In genomic region chr17:7471729-7472128, GRCh38 we compare ENCODE assay signal across 18 cellular contexts. TPM values are rescaled to one million over a fixed set of nuclear protein-coding genes. Genes with fewer than 3 reads are reported as not detected.
A peak's percentile ranks its signal among the peaks of the same experiment; 100 is the strongest.
DNase-seq lines count a peak whose midpoint lies in the region; ATAC-seq and TF ChIP-seq lines count a peak whose summit lies in the region.
"Had no signal": no experiment of that assay in that cellular context is flagged by ENCODE, and none has a peak within 500 bp of the region (broad histone marks: within the 10 kb centered on the region; RNA-seq: fewer than 3 reads in every experiment).

No MANE protein-coding gene starts in this region.

- no peak overlapping the region for H3K4me3 ChIP-seq in CD4-positive, CD25-positive, alpha-beta regulatory T cell (ENCODE audit: low read depth, low read length)
- H3K4me3 ChIP-seq in H7 (ENCODE audit: insufficient read depth, low read depth, low read length) = no peak overlapping the region
- no peak overlapping the region for H3K4me3 ChIP-seq in adrenal gland
- H3K4me3 ChIP-seq: SK-N-MC, transverse colon had no signal

- peaks cover 4% of the 10 kb centered on the region for H3K27me3 Mint-ChIP-seq in CD4-positive, CD25-positive, alpha-beta regulatory T cell
- H3K27me3 Mint-ChIP-seq in nephron progenitor cell (ENCODE audit: low read depth, poor library complexity) = peaks cover 5% of the 10 kb centered on the region

- no peak for ATAC-seq in CD4-positive, CD25-positive, alpha-beta regulatory T cell (ENCODE audit: low read depth in 2 of 2)
- no peak for ATAC-seq in HG03196 (IDR thresholded peaks at IDR 0.05; ENCODE audit: unreplicated experiment)
- ATAC-seq: HCT116 had no signal

- H3K9me3 ChIP-seq in CD4-positive, CD25-positive, alpha-beta regulatory T cell (ENCODE audit: control insufficient read depth in 2 of 2, low read length in 2 of 2) = no peaks in the 10 kb centered on the region
- no peaks in the 10 kb centered on the region for H3K9me3 ChIP-seq in adrenal gland (replicated peaks in 1 of 3)
- H3K9me3 ChIP-seq: transverse colon had no signal

- H3K27me3 ChIP-seq in CD4-positive, CD25-positive, alpha-beta regulatory T cell (ENCODE audit: control insufficient read depth, insufficient read depth, low read length) = no peaks in the 10 kb centered on the region
- H3K27me3 ChIP-seq in H7 (ENCODE audit: control insufficient read depth, insufficient read depth, low read length) (no peaks in the 10 kb centered on the region), adrenal gland (no peaks in the 10 kb centered on the region)
- H3K27me3 ChIP-seq: transverse colon had no signal

- H3K4me3 Mint-ChIP-seq in CD4-positive, CD25-positive, alpha-beta regulatory T cell = peak overlapping the region in 3 of 4 donors; percentile 12 to 54 (median 21)
- no peak overlapping the region for H3K4me3 Mint-ChIP-seq in nephron progenitor cell

- intact Hi-C loops in adrenal gland (cut with DNase I) = no loop called here

- H3K27ac Mint-ChIP-seq in CD4-positive, CD25-positive, alpha-beta regulatory T cell = peak overlapping the region in 2 of 3 donors; percentile 31 to 61
- H3K27ac Mint-ChIP-seq in nephron progenitor cell = peak overlapping the region; percentile 86

- TF ChIP-seq POLR2A in adrenal gland (IDR thresholded peaks at IDR 0.05) = no peak

- peaks cover 1% of the 10 kb centered on the region for H3K4me1 ChIP-seq in CD4-positive, CD25-positive, alpha-beta regulatory T cell (ENCODE audit: control insufficient read depth, insufficient read depth, low read length, poor library complexity, severe bottlenecking)
- H3K4me1 ChIP-seq in adrenal gland (replicated peaks in 1 of 2) = peaks cover 39 to 60% of the 10 kb centered on the region in 2 donors

- H3K9me3 Mint-ChIP-seq in CD4-positive, CD25-positive, alpha-beta regulatory T cell = no peaks in the 10 kb centered on the region
- H3K9me3 Mint-ChIP-seq in nephron progenitor cell = no peaks in the 10 kb centered on the region

- H3K27ac ChIP-seq in CD4-positive, CD25-positive, alpha-beta regulatory T cell (ENCODE audit: insufficient read depth, low read length, poor library complexity, severe bottlenecking) = no peak overlapping the region
- H3K27ac ChIP-seq in adrenal gland = peak overlapping the region in 4 of 5 donors; percentile 7 to 80 (median 43)
- H3K27ac ChIP-seq: SK-N-MC, transverse colon had no signal

- peaks cover 7% of the 10 kb centered on the region for H3K36me3 Mint-ChIP-seq in CD4-positive, CD25-positive, alpha-beta regulatory T cell
- peaks cover 4% of the 10 kb centered on the region for H3K36me3 Mint-ChIP-seq in nephron progenitor cell (ENCODE audit: low read depth)

- peaks cover 14% of the 10 kb centered on the region for H3K36me3 ChIP-seq in CD4-positive, CD25-positive, alpha-beta regulatory T cell (ENCODE audit: control insufficient read depth, insufficient read depth, low read length)
- no peaks in the 10 kb centered on the region for H3K36me3 ChIP-seq in H7 (replicated peaks; ENCODE audit: control insufficient read depth, insufficient read depth, low read length)
- H3K36me3 ChIP-seq in adrenal gland (replicated peaks in 1 of 2) = no peaks in the 10 kb centered on the region
- H3K36me3 ChIP-seq: transverse colon had no signal

- peaks cover 0 to 59% (median 24%) of the 10 kb centered on the region in 4 donors for H3K4me1 Mint-ChIP-seq in CD4-positive, CD25-positive, alpha-beta regulatory T cell
- H3K4me1 Mint-ChIP-seq in nephron progenitor cell = peaks cover 43% of the 10 kb centered on the region

- 73 to 87% (median 84%) methylated on average over 2 of the region's 2 CpGs for WGBS in adrenal gland, 4 donors

- TF ChIP-seq CTCF in adrenal gland (IDR thresholded peaks at IDR 0.05) (no peak), nephron progenitor cell (IDR thresholded peaks at IDR 0.05) (no peak)

- no peak for DNase-seq in CD4-positive, CD25-positive, alpha-beta regulatory T cell
- DNase-seq in H7 (peak; percentile 9), adrenal gland (no peak), nephron progenitor cell (no peak), islet precursor cell (no peak), activated gamma-delta T cell treated with Interleukin-2 at 50 U/mL for 16 hours (no peak)
- DNase-seq: dermis blood vessel endothelial cell, glutamatergic neuron, midbrain, NCI-H1930, NCI-H69, occipital lobe, small intestine, transverse colon had no signal

RNA-seq across cellular contexts. Expression of gene ZBTB4, which starts 7.7 kb away (rescaled TPM):
- total RNA-seq in CD4-positive, CD25-positive, alpha-beta regulatory T cell = 53.5 TPM
- 10 to 100 TPM in 3 of 4 donors, 1 to 10 TPM in 1; 8.3 to 14.0 (median 11.0) TPM for polyA plus RNA-seq in CD4-positive, CD25-positive, alpha-beta regulatory T cell
- 9.0 and 10.4 TPM in 2 replicates for total RNA-seq in H7 (2014; rRNA removed; shearing (Covaris generic))
- total RNA-seq in adrenal gland = 100 to 1,000 TPM in 1 of 8 donors, 10 to 100 TPM in 7; 54.0 to 111 (median 76.4) TPM
- polyA plus RNA-seq in adrenal gland = 10 to 100 TPM; 30.0 to 59.6 (median 54.6) TPM

RNA-seq across cellular contexts. Expression of gene SLC35G6, which starts 9.5 kb away (rescaled TPM):
- not detected for total RNA-seq in CD4-positive, CD25-positive, alpha-beta regulatory T cell
- polyA plus RNA-seq in CD4-positive, CD25-positive, alpha-beta regulatory T cell = not detected
- total RNA-seq in H7 (2014; rRNA removed; shearing (Covaris generic)) = not detected in 2 replicates
- not detected for total RNA-seq in adrenal gland
- under 1 TPM in 1 of 3 donors, not detected in 2; 0.24 TPM for polyA plus RNA-seq in adrenal gland
- total RNA-seq: dermis blood vessel endothelial cell, occipital lobe, transverse colon had no signal
- polyA plus RNA-seq: BJ, small intestine had no signal

RNA-seq across cellular contexts. Expression of gene POLR2A, which starts 12.4 kb away (rescaled TPM):
- 568 TPM for total RNA-seq in CD4-positive, CD25-positive, alpha-beta regulatory T cell
- 10 to 100 TPM; 32.3 to 44.0 (median 37.2) TPM for polyA plus RNA-seq in CD4-positive, CD25-positive, alpha-beta regulatory T cell
- total RNA-seq in H7 (2014; rRNA removed; shearing (Covaris generic)) = 46.1 and 48.6 TPM in 2 replicates
- 100 to 1,000 TPM in 5 of 8 donors, 10 to 100 TPM in 3; 84.2 to 172 (median 118) TPM for total RNA-seq in adrenal gland
- 10 to 100 TPM; 19.3 to 80.4 (median 58.7) TPM for polyA plus RNA-seq in adrenal gland

RNA-seq across cellular contexts. Expression of gene CHRNB1, which starts 26.9 kb away (rescaled TPM):
- 7.6 TPM for total RNA-seq in CD4-positive, CD25-positive, alpha-beta regulatory T cell
- 10 to 100 TPM; 18.0 to 28.7 (median 27.0) TPM for polyA plus RNA-seq in CD4-positive, CD25-positive, alpha-beta regulatory T cell
- total RNA-seq in H7 (2014; rRNA removed; shearing (Covaris generic)) = 6.6 and 6.8 TPM in 2 replicates
- total RNA-seq in adrenal gland = 10 to 100 TPM; 18.7 to 56.3 (median 39.0) TPM
- 10 to 100 TPM; 32.2 to 40.8 (median 32.9) TPM for polyA plus RNA-seq in adrenal gland

RNA-seq across cellular contexts. Expression of gene FGF11, which starts 32.4 kb away (rescaled TPM):
- total RNA-seq in CD4-positive, CD25-positive, alpha-beta regulatory T cell = 3.3 TPM
- under 1 TPM in 3 of 4 donors, not detected in 1; 0.07 to 0.27 (median 0.18) TPM for polyA plus RNA-seq in CD4-positive, CD25-positive, alpha-beta regulatory T cell
- total RNA-seq in H7 (2014; rRNA removed; shearing (Covaris generic)) = 12.5 and 20.7 TPM in 2 replicates
- 10 to 100 TPM; 12.8 to 76.7 (median 27.3) TPM for total RNA-seq in adrenal gland
- polyA plus RNA-seq in adrenal gland = 10 to 100 TPM; 10.2 to 33.2 (median 19.2) TPM
